ENCODE assay signal across 1 cellular context in genomic region chr2:97993926-97994325, GRCh38.
TF ChIP-seq lines count a peak whose summit lies in the region.

No MANE protein-coding gene starts in this region.

TF ChIP-seq in GM23338, 12 proteins besides CTCF, POLR2A, EP300 and RAD21 (continued from another document):
- TF ChIP-seq ZNF462 (CRISPR knock-in tag; IDR thresholded peaks at IDR 0.05) (no peak), STAT1 (IDR thresholded peaks at IDR 0.05; ENCODE audit: unreplicated experiment) (no peak), POLR2AphosphoS5 (IDR thresholded peaks at IDR 0.05; ENCODE audit: low read depth) (no peak), EZH2 (IDR thresholded peaks at IDR 0.05; ENCODE audit: low read depth, unreplicated experiment) (no peak), ZNF331 (CRISPR knock-in tag; IDR thresholded peaks at IDR 0.05; ENCODE audit: low read depth) (no peak), CREB1 (CRISPR knock-in tag; IDR thresholded peaks at IDR 0.05; ENCODE audit: low read depth) (no peak), JUNB (IDR thresholded peaks at IDR 0.05; ENCODE audit: unreplicated experiment) (no peak), EZH2phosphoT487 (IDR thresholded peaks at IDR 0.05; ENCODE audit: unreplicated experiment) (no peak)
TF ChIP-seq in GM23338: peak in this region for 0.
